Comparison of ENCODE assay signal across 32 cellular contexts in genomic region chr12:21305666-21306065, GRCh38. TPM values are rescaled to one million over a fixed set of nuclear protein-coding genes. Genes with fewer than 3 reads are reported as not detected.
"Had no signal": no experiment of that assay in that cellular context is flagged by ENCODE, and none has a peak within 500 bp of the region (broad histone marks: within the 10 kb centered on the region; RNA-seq: fewer than 3 reads in every experiment).

No MANE protein-coding gene starts in this region.

- H3K4me3 Mint-ChIP-seq: activated B cell treated with CpG ODN at 0.5 μM for 24 hours; activated CD8-positive, alpha-beta memory T cell treated with anti-CD3 and anti-CD28 coated beads, Interleukin-2, amount 10 ng/mL, durations not matched to agents 7 days and 5 days; activated CD8-positive, alpha-beta T cell treated with anti-CD3 and anti-CD28 coated beads for 36 hours; activated naive CD8-positive, alpha-beta T cell; brain; endodermal cell; immature natural killer cell; mesothelial cell of epicardium; naive thymus-derived CD4-positive, alpha-beta T cell; neural crest cell; stimulated activated naive B cell treated with anti-CD40 and anti-IgM and Interleukin-4, amounts not matched to agents 10 μg/mL and 1 μg/mL and 100 μg/mL, for 72 hours had no signal

- H3K4me1 Mint-ChIP-seq: activated B cell treated with CpG ODN at 0.5 μM for 24 hours; activated CD8-positive, alpha-beta memory T cell treated with anti-CD3 and anti-CD28 coated beads, Interleukin-2, amount 10 ng/mL, durations not matched to agents 7 days and 5 days; brain; endodermal cell; immature natural killer cell; mesothelial cell of epicardium; naive thymus-derived CD4-positive, alpha-beta T cell; neural crest cell; stimulated activated naive B cell treated with anti-CD40 and anti-IgM and Interleukin-4, amounts not matched to agents 10 μg/mL and 1 μg/mL and 100 μg/mL, for 72 hours had no signal

- DNase-seq: activated B cell treated with CpG ODN at 0.5 μM for 24 hours; activated CD4-positive, alpha-beta T cell treated with anti-CD3 and anti-CD28 coated beads, Interleukin-2, amount 50 U/mL, for 1 hour; activated CD8-positive, alpha-beta memory T cell treated with anti-CD3 and anti-CD28 coated beads, Interleukin-2, amount 10 ng/mL, durations not matched to agents 7 days and 5 days; activated CD8-positive, alpha-beta T cell treated with anti-CD3 and anti-CD28 coated beads for 36 hours; activated naive CD4-positive, alpha-beta T cell; activated T-cell treated with anti-CD3 and anti-CD28 coated beads, Interleukin-2, amount 50 U/mL, for 48 hours; anterior cingulate cortex; cortex of kidney; endodermal cell; foreskin fibroblast; head of caudate nucleus; hypothalamus; immature natural killer cell; naive thymus-derived CD4-positive, alpha-beta T cell; nucleus accumbens; stimulated activated CD4-positive, alpha-beta T cell treated with anti-CD3 and anti-CD28 coated beads, Interleukin-15, amount 100 ng/mL, for 24 hours; stimulated activated CD4-positive, alpha-beta T cell treated with anti-CD3 and anti-CD28 coated beads, Interleukin-2, amount 100 ng/mL, for 24 hours; stimulated activated naive B cell treated with anti-CD40 and anti-IgM and Interleukin-4, amounts not matched to agents 10 μg/mL and 1 μg/mL and 100 μg/mL, for 72 hours; stomach; T-helper 2 cell; thyroid gland; upper lobe of right lung had no signal

- H3K27me3 Mint-ChIP-seq: brain had no signal

- ATAC-seq: activated CD8-positive, alpha-beta memory T cell treated with anti-CD3 and anti-CD28 coated beads, Interleukin-2, amount 10 ng/mL, durations not matched to agents 7 days and 5 days; activated CD8-positive, alpha-beta T cell treated with anti-CD3 and anti-CD28 coated beads for 36 hours; esophagus mucosa; naive thymus-derived CD4-positive, alpha-beta T cell; stimulated activated naive B cell treated with anti-CD40 and anti-IgM and Interleukin-4, amounts not matched to agents 10 μg/mL and 1 μg/mL and 100 μg/mL, for 72 hours; upper lobe of right lung had no signal

- H3K36me3 Mint-ChIP-seq: activated CD8-positive, alpha-beta memory T cell treated with anti-CD3 and anti-CD28 coated beads, Interleukin-2, amount 10 ng/mL, durations not matched to agents 7 days and 5 days; activated naive CD8-positive, alpha-beta T cell; brain; immature natural killer cell; mesothelial cell of epicardium; naive thymus-derived CD4-positive, alpha-beta T cell; stimulated activated naive B cell treated with anti-CD40 and anti-IgM and Interleukin-4, amounts not matched to agents 10 μg/mL and 1 μg/mL and 100 μg/mL, for 72 hours had no signal

- H3K9me3 ChIP-seq: right atrium auricular region, stomach, thyroid gland, upper lobe of right lung had no signal

- H3K27ac Mint-ChIP-seq: activated B cell treated with CpG ODN at 0.5 μM for 24 hours; activated CD8-positive, alpha-beta memory T cell treated with anti-CD3 and anti-CD28 coated beads, Interleukin-2, amount 10 ng/mL, durations not matched to agents 7 days and 5 days; activated CD8-positive, alpha-beta T cell treated with anti-CD3 and anti-CD28 coated beads for 36 hours; activated naive CD8-positive, alpha-beta T cell; activated T-helper 2 cell treated with anti-CD3 and anti-CD28 coated beads, Interferon-gamma antibody, Interleukin-2, Interleukin-4, amounts not matched to agents 10 μg/mL and 5 μg/mL and 100 μg/mL, durations not matched to agents 14 hours and 24 hours and 36 hours; brain; endodermal cell; immature natural killer cell; mesothelial cell of epicardium; naive thymus-derived CD4-positive, alpha-beta T cell; stimulated activated naive B cell treated with anti-CD40 and anti-IgM and Interleukin-4, amounts not matched to agents 10 μg/mL and 1 μg/mL and 100 μg/mL, for 72 hours had no signal

RNA-seq across cellular contexts. Expression of gene SLCO1A2, which starts 29.1 kb away (rescaled TPM):
- total RNA-seq: activated B cell treated with CpG ODN at 0.5 μM for 24 hours; activated CD8-positive, alpha-beta memory T cell treated with anti-CD3 and anti-CD28 coated beads, Interleukin-2, amount 10 ng/mL, durations not matched to agents 7 days and 5 days; activated CD8-positive, alpha-beta T cell treated with anti-CD3 and anti-CD28 coated beads for 36 hours; activated T-helper 2 cell treated with anti-CD3 and anti-CD28 coated beads, Interferon-gamma antibody, Interleukin-2, Interleukin-4, amounts not matched to agents 10 μg/mL and 5 μg/mL and 100 μg/mL, durations not matched to agents 14 hours and 24 hours and 36 hours; cardiac septum; esophagus mucosa; kidney epithelial cell; pulmonary artery endothelial cell; right atrium auricular region; stomach had no signal
